In the genomic region with DNA sequence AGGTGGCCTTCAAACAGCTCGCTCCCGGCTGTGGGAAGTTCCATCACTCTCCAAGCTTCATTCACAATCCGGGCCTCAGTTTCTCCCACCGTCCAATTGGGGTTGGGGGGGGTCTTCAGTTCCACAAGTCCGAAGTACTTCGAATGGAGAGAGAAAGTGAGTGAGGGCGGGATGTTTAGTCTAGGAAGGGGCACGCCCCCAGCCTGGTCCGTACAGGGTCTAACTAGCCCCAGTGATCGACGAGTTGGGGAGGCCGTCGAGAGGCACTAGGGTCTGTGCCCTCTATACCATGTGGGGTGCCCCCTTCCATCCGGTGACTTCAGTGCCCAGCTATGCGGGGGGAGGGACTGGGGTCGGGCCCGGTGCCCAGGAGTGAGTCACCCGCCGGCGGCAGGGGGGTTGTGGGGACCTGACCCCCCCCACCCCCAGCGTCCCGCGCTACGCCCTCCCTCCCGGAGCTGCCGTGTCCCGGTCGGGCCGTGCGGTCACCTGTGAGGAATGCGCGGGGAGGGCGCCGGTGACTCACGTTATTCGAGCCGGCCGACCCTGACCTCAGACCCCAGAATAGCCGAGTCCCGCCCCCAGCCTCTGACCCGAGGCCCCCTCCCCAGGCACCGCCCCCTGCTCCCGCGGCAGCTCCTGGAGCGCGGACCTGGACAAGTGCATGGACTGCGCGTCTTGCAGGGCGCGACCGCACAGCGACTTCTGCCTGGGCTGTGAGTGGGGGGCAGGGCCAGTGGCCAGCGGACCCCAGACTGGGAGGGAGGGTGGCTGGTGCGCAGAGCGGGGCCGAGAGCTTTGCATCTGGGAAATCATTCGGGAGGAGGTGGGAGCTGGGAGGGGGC, we compare ENCODE assay signal across 1 cellular context.
TF ChIP-seq lines count a peak whose summit lies in the region.

No MANE protein-coding gene starts in this region.

TF ChIP-seq in endothelial cell of umbilical vein, 7 proteins besides CTCF, POLR2A, EP300 and RAD21:
- TF ChIP-seq, protein P1, sequence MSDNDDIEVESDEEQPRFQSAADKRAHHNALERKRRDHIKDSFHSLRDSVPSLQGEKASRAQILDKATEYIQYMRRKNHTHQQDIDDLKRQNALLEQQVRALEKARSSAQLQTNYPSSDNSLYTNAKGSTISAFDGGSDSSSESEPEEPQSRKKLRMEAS (IDR thresholded peaks at IDR 0.05; ENCODE audit: insufficient read depth, insufficient read length) = peak; percentile 21
- peak; percentile 97 for TF ChIP-seq POLR2AphosphoS5 (IDR thresholded peaks at IDR 0.05; ENCODE audit: insufficient read depth, low read depth, low read length)
- no peak for TF ChIP-seq GATA2 (IDR thresholded peaks at IDR 0.05; ENCODE audit: insufficient read depth, insufficient read length, low read depth, low read length)
- no peak for TF ChIP-seq EZH2 (IDR thresholded peaks at IDR 0.05; ENCODE audit: borderline replicate concordance, low read depth, low read length, severe bottlenecking)
- peak; percentile 75 for TF ChIP-seq JUN (IDR thresholded peaks at IDR 0.05; ENCODE audit: borderline replicate concordance, insufficient read depth, insufficient read length, low read depth)
- peak; percentile 67 for TF ChIP-seq MYC (IDR thresholded peaks at IDR 0.05; ENCODE audit: low read depth, low read length)
- TF ChIP-seq FOS (IDR thresholded peaks at IDR 0.05; ENCODE audit: borderline replicate concordance, insufficient read depth, low read length) = peak; percentile 97
